Comparison of ENCODE assay signal across 9 cellular contexts in the genomic region with DNA sequence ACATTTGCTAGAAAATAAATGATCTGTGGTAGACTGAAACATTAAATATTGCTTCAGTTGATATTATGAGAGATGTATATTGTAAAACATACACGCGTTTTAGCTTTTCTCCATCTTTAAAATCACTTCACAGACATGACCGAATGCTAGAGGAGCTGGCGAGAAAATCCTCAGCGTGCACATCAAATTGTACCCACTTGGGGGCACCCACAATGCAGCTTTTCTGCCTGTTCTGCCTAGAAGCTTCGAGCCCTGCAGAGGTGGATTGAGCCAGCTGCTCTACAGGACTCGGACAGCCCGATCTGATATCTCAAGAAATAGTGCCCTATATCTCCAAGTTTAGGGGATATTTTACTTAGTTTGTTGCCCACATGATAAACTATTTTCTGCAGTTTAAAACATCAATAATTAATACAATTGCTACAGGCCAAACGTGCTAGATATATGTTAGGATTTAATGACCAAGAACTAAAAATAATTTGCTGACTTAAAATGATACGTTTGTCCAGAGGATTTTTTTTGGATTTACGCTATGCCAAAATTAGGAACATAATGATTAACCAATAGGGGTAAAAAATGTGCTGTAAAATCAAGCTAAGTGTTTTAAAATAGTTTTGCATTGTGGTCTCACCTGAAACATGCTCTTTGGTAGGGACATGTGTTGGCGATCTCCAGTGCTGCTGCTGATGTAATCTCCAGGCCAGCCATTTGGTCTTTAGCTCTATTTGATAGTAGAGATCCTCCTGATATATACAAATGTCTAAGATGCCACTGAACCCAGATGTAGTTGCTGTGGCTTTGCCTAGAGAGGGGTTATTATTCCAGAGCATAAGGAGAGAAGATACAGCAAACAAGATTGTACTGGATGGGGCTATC. TPM values are rescaled to one million over a fixed set of nuclear protein-coding genes. Genes with fewer than 3 reads are reported as not detected.
DNase-seq lines count a peak whose midpoint lies in the region; ATAC-seq and TF ChIP-seq lines count a peak whose summit lies in the region.
"Had no signal": no experiment of that assay in that cellular context is flagged by ENCODE, and none has a peak within 500 bp of the region (broad histone marks: within the 10 kb centered on the region; RNA-seq: fewer than 3 reads in every experiment).

No MANE protein-coding gene starts in this region.

- peak overlapping the region; percentile 74 for H2AFZ ChIP-seq in ACC112 (ENCODE audit: low read length, unreplicated experiment)

- H3K36me3 ChIP-seq in ACC112 (ENCODE audit: insufficient read depth, low read length) = no peaks in the 10 kb centered on the region
- H3K36me3 ChIP-seq: ovary had no signal

- H3K4me1 Mint-ChIP-seq in WTC11 = peaks cover 3% of the 10 kb centered on the region; the same call in 1 of the 2 replicates

- peak; percentile 79 for ATAC-seq in HG03025 (IDR thresholded peaks at IDR 0.05; ENCODE audit: low FRiP score, unreplicated experiment)
- peak; percentile 100 for ATAC-seq in WTC11

- no peaks in the 10 kb centered on the region for H3K4me1 ChIP-seq in ACC112 (ENCODE audit: control insufficient read depth, insufficient read depth, low read length, unreplicated experiment)

- H3K4me3 Mint-ChIP-seq in WTC11 = no peak overlapping the region

- no peaks in the 10 kb centered on the region for H3K79me2 ChIP-seq in ACC112 (ENCODE audit: control insufficient read depth, insufficient read depth, low read length, unreplicated experiment)

- in situ Hi-C loops in GM13976 (cut with MboI; ENCODE audit: low sequenced_read_pairs, unreplicated experiment) = no loop called here

- CTCF ChIA-PET in WTC11 (lab: Charles Lee) = interaction anchor here (0.6 to 2.1 kb wide), 25 partner anchors 11 to 893 kb away, joined by 3 to 27 read pairs (median 4); a partner anchor contains a TSS

- no peak for DNase-seq in GM13976 (ENCODE audit: low spot score)
- peak; percentile 70 for DNase-seq in NCI-H2171 treated with DMSO at 0.1 percent for 48 hours (lab: John Stamatoyannopoulos, UW)
- peak; percentile 76 for DNase-seq in WTC11 (ENCODE audit: low spot score)
- DNase-seq in ecto neural progenitor cell (ENCODE audit: low spot score) = peak; percentile 69
- DNase-seq in mucosa of gallbladder (ENCODE audit: low spot score) = peak; percentile 48
- DNase-seq in substantia nigra (lab: John Stamatoyannopoulos, UW) = peak in 35 of 49 donors; percentile 1 to 56 (median 16)

- H3K27ac ChIP-seq in ACC112 (ENCODE audit: low read depth, low read length) (no peak overlapping the region), substantia nigra (ENCODE audit: low read depth, low read length, poor library complexity, severe bottlenecking) (no peak overlapping the region)
- H3K27ac ChIP-seq: ovary had no signal

- H3K9me3 Mint-ChIP-seq in WTC11 = peaks cover 14% of the 10 kb centered on the region

- H3K4me3 ChIP-seq in ACC112 (ENCODE audit: low read depth, low read length) = no peak overlapping the region; the same call in 1 of the 2 replicates
- H3K4me3 ChIP-seq: ovary had no signal

- H3K36me3 Mint-ChIP-seq in WTC11 = no peaks in the 10 kb centered on the region

- TF ChIP-seq CTCF in GM13976 (IDR thresholded peaks at IDR 0.05; ENCODE audit: borderline replicate concordance, control extremely low read depth, extremely low read depth, insufficient read depth, missing control alignments) (peak; percentile 12), WTC11 (IDR thresholded peaks at IDR 0.05) (no peak)

- H3K27me3 Mint-ChIP-seq in WTC11 (ENCODE audit: low read depth) = no peaks in the 10 kb centered on the region; the same call in 1 of the 2 replicates

- H3K27ac Mint-ChIP-seq in WTC11 = no peak overlapping the region

- POLR2A ChIA-PET in WTC11 (lab: Charles Lee) = no interaction called here

- peaks cover 18% of the 10 kb centered on the region for H3K27me3 ChIP-seq in ACC112 (ENCODE audit: insufficient read depth, low read length)
- H3K27me3 ChIP-seq: ovary had no signal

TF ChIP-seq in WTC11, 78 proteins besides CTCF, POLR2A, EP300 and RAD21:
- TF ChIP-seq, protein P1, sequence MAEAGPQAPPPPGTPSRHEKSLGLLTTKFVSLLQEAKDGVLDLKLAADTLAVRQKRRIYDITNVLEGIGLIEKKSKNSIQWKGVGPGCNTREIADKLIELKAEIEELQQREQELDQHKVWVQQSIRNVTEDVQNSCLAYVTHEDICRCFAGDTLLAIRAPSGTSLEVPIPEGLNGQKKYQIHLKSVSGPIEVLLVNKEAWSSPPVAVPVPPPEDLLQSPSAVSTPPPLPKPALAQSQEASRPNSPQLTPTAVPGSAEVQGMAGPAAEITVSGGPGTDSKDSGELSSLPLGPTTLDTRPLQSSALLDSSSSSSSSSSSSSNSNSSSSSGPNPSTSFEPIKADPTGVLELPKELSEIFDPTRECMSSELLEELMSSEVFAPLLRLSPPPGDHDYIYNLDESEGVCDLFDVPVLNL (CRISPR knock-in tag; IDR thresholded peaks at IDR 0.05; ENCODE audit: borderline replicate concordance, low read depth) = no peak
- peak; percentile 50; the same call in 1 of the 2 replicates for TF ChIP-seq GABPB1 (CRISPR knock-in tag; IDR thresholded peaks at IDR 0.05)

RNA-seq across cellular contexts. Expression of a gene that starts 22.3 kb away (rescaled TPM):
- total RNA-seq in WTC11 (2021) (332 to 370 TPM (median 341 TPM) in 3 replicates), mucosa of gallbladder (189 TPM)

RNA-seq across cellular contexts. Expression of a gene that starts 35.9 kb away (rescaled TPM):
- total RNA-seq in WTC11 (2021) (39.9 to 42.5 TPM (median 42.0 TPM) in 3 replicates), mucosa of gallbladder (57.9 TPM)
